9 cellular contexts compared by ENCODE assay signal in the genomic region with DNA sequence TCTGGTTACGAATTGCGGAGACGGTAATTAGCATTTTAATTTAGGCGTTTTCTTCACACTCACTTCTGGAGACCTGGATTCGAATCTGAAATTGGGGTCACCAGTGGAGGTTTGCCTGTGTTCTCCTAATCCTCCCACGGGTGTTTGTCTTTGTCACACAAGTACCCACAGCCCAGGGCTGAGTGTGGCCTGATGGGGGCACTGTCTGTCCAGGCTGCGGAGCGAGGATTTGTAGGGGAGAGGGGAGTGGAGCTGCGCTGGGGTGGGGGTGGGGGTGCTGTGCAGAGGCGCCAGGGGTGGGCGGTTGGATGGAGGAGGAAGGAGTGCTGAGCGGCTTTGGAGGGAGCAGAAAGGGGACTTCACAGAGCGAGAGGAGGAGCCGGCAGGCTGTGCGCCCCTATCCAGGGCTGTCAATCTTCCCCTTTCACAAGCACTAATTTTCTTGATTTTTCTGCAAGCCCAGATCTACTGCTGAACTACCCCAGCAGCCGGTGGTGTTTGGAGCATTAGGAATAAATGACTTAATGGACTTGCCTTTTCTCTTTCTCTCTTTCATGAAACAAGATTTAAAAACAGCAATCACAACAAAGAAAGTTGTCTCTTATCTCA. TPM values are rescaled to one million over a fixed set of nuclear protein-coding genes. Genes with fewer than 3 reads are reported as not detected.
DNase-seq lines count a peak whose midpoint lies in the region; ATAC-seq and TF ChIP-seq lines count a peak whose summit lies in the region.
"Had no signal": no experiment of that assay in that cellular context is flagged by ENCODE, and none has a peak within 500 bp of the region (broad histone marks: within the 10 kb centered on the region; RNA-seq: fewer than 3 reads in every experiment).

No MANE protein-coding gene starts in this region.

- no peaks in the 10 kb centered on the region for H3K9me2 ChIP-seq in hepatocyte (replicated peaks; ENCODE audit: insufficient read depth)

- 0 out of 3 replicates have a peak, but pooled peaks have one; percentile 24 for ATAC-seq in RWPE2 (ENCODE audit: low read depth)
- ATAC-seq in GM21360 (IDR thresholded peaks at IDR 0.05; ENCODE audit: unreplicated experiment): no peak
- ATAC-seq in T-helper 17 cell: no peak
- no peak for ATAC-seq in GM21526 (IDR thresholded peaks at IDR 0.05; ENCODE audit: low FRiP score, unreplicated experiment)

- intact Hi-C loops in A673 (cut with micrococcal nuclease; ENCODE audit: unreplicated experiment): no loop called here

- 42% methylated on average over 12 of the region's 16 CpGs for WGBS in hepatocyte (ENCODE audit: low lambda C conversion rate, missing lambda C conversion rate)

- no peak overlapping the region for H2AFZ ChIP-seq in hepatocyte

- DNase-seq in A673 (ENCODE audit: low spot score) (peak; percentile 38), ELR (ENCODE audit: low read depth) (peak; percentile 26), RWPE2 (ENCODE audit: low spot score) (no peak), hepatocyte (ENCODE audit: low spot score) (no peak), T-helper 17 cell (no peak), NCI-H146 treated with DMSO at 0.1 percent for 48 hours (lab: John Stamatoyannopoulos, UW; ENCODE audit: unreplicated experiment) (no peak)
- DNase-seq: kidney had no signal

- BruUV-seq in A673 (replicated peaks; lab: Mats Ljungman, UMichigan): no TSS peak

- H3K36me3 ChIP-seq in A673 (ENCODE audit: insufficient read depth, low read length, poor library complexity, severe bottlenecking) (no peaks in the 10 kb centered on the region), RWPE2 (ENCODE audit: low read depth) (no peaks in the 10 kb centered on the region), hepatocyte (replicated peaks; ENCODE audit: insufficient read depth, low read depth) (no peaks in the 10 kb centered on the region)

- H3K27me3 ChIP-seq in A673 (replicated peaks; ENCODE audit: insufficient read depth, low read depth, low read length, poor library complexity) (no peaks in the 10 kb centered on the region), RWPE2 (ENCODE audit: insufficient read depth, poor library complexity, severe bottlenecking) (peaks cover 57% of the 10 kb centered on the region), hepatocyte (peaks cover 5% of the 10 kb centered on the region)

- POLR2A ChIA-PET in A673 (lab: Charles Lee; ENCODE audit: low non-redundant PET): no interaction called here

- H3K27ac ChIP-seq in A673 (ENCODE audit: low read depth, low read length, poor library complexity, severe bottlenecking) (no peak overlapping the region), RWPE2 (ENCODE audit: poor library complexity, severe bottlenecking) (no peak overlapping the region), hepatocyte (no peak overlapping the region)

- peaks cover 6% of the 10 kb centered on the region for H3K36me3 Mint-ChIP-seq in T-helper 17 cell (ENCODE audit: low read depth)

- H3K27me3 Mint-ChIP-seq in T-helper 17 cell: peaks cover 92% of the 10 kb centered on the region

- no peaks in the 10 kb centered on the region for H3K79me2 ChIP-seq in hepatocyte

- CTCF ChIA-PET in A673 (lab: Charles Lee): interaction anchor here (0.6 to 1.2 kb wide), 3 partner anchors 39 to 412 kb away, joined by 3 to 6 read pairs (median 4); no protein-coding TSS in a partner anchor

- peak; percentile 62 for TF ChIP-seq CTCF in A673 (conservative IDR thresholded peaks at IDR 0.05; ENCODE audit: low read depth, low read length)
- peak; percentile 51 for TF ChIP-seq CTCF in RWPE2 (IDR thresholded peaks at IDR 0.05; ENCODE audit: poor library complexity, severe bottlenecking)
- TF ChIP-seq CTCF in hepatocyte (IDR thresholded peaks at IDR 0.05; ENCODE audit: poor library complexity): peak; percentile 47

- H3K4me1 ChIP-seq in A673 (ENCODE audit: insufficient read depth, low read length, poor library complexity, severe bottlenecking) (no peaks in the 10 kb centered on the region), RWPE2 (ENCODE audit: insufficient read depth, poor library complexity, severe bottlenecking) (no peaks in the 10 kb centered on the region), hepatocyte (ENCODE audit: insufficient read depth) (no peaks in the 10 kb centered on the region)

- H3K4me3 ChIP-seq in A673 (ENCODE audit: low read depth, low read length, poor library complexity, severe bottlenecking): no peak overlapping the region
- H3K4me3 ChIP-seq in RWPE2 (ENCODE audit: severe bottlenecking): no peak overlapping the region
- H3K4me3 ChIP-seq in hepatocyte: no peak overlapping the region

- no peak overlapping the region for H3K27ac Mint-ChIP-seq in T-helper 17 cell

- no peak overlapping the region for H3K4me3 Mint-ChIP-seq in T-helper 17 cell

- no peaks in the 10 kb centered on the region for H3K9me3 ChIP-seq in A673 (ENCODE audit: low read depth, low read length, poor library complexity, severe bottlenecking)
- no peaks in the 10 kb centered on the region for H3K9me3 ChIP-seq in RWPE2 (ENCODE audit: severe bottlenecking)
- no peaks in the 10 kb centered on the region for H3K9me3 ChIP-seq in hepatocyte (ENCODE audit: low read depth)
- no peaks in the 10 kb centered on the region for H3K9me3 ChIP-seq in T-helper 17 cell (ENCODE audit: control insufficient read depth, low read length, poor library complexity, severe bottlenecking)

- no peak overlapping the region for H3K4me2 ChIP-seq in hepatocyte

- no peaks in the 10 kb centered on the region for H4K20me1 ChIP-seq in hepatocyte (ENCODE audit: insufficient read depth, poor library complexity, severe bottlenecking)

- peaks cover 3% of the 10 kb centered on the region for H3K4me1 Mint-ChIP-seq in T-helper 17 cell

RNA-seq across cellular contexts. Expression of gene TSPAN17, which starts 53.1 kb away (rescaled TPM):
- total RNA-seq in A673 (2021) (23.3 and 27.8 TPM in 2 replicates), hepatocyte (33.2 and 33.4 TPM in 2 replicates), T-helper 17 cell (10 to 100 TPM; 14.2 to 19.3 TPM)
- polyA plus RNA-seq in hepatocyte: 27.9 TPM in 2 replicates

Comparison
In these comparisons a context has a peak if more than half of its experiments do, and no peak if none do; other contexts are left out.
1. DNase-seq: peak in A673 (single experiment) and ELR (single experiment); none in RWPE2 (single experiment), hepatocyte (single experiment), T-helper 17 cell (0 of 3) and NCI-H146 treated with DMSO at 0.1 percent for 48 hours (single experiment).
2. Peak in every context shown above with its lines, with median percentiles within 50 percentile points of each other: CTCF ChIP-seq.